ENCODE assay signal across 23 cellular contexts in genomic region chr4:147674073-147674472, GRCh38.
"Had no signal": no experiment of that assay in that cellular context is flagged by ENCODE, and none has a peak within 500 bp of the region (broad histone marks: within the 10 kb centered on the region; RNA-seq: fewer than 3 reads in every experiment).

No MANE protein-coding gene starts in this region.

- DNase-seq: dorsolateral prefrontal cortex; effector CD4-positive, alpha-beta T cell; foreskin keratinocyte; heart left ventricle; left cardiac atrium; left lung; mesenchymal stem cell; mucosa of descending colon; naive B cell; right cardiac atrium; sigmoid colon; stimulated activated CD4-positive, alpha-beta T cell treated with anti-CD3 and anti-CD28 coated beads, Interleukin-2, amount 100 ng/mL, for 24 hours; stimulated activated CD4-positive, alpha-beta T cell treated with anti-CD3 and anti-CD28 coated beads, Interleukin-4, amount 100 ng/mL, for 24 hours; stimulated activated naive B cell treated with anti-CD40 and anti-IgM and Interleukin-4, amounts not matched to agents 10 μg/mL and 1 μg/mL and 100 μg/mL, for 72 hours; upper lobe of left lung; uterus had no signal

- H3K27me3 ChIP-seq: dorsolateral prefrontal cortex, foreskin keratinocyte, gastroesophageal sphincter, heart left ventricle, hepatocyte, left lung, sigmoid colon, tibial nerve, upper lobe of left lung, uterus had no signal

- H3K27ac ChIP-seq: dorsolateral prefrontal cortex, foreskin keratinocyte, gastroesophageal sphincter, heart left ventricle, hepatocyte, left lung, prostate gland, sigmoid colon, thoracic aorta, tibial nerve, upper lobe of left lung, uterus had no signal

- FAIRE-seq: colon, islet of Langerhans had no signal

- H3K9me3 ChIP-seq: gastroesophageal sphincter, heart left ventricle, left lung, mucosa of descending colon, prostate gland, sigmoid colon, thoracic aorta, tibial nerve, upper lobe of left lung, uterus had no signal

- H3K4me3 ChIP-seq: dorsolateral prefrontal cortex, gastroesophageal sphincter, heart left ventricle, hepatocyte, left lung, mucosa of descending colon, prostate gland, sigmoid colon, thoracic aorta, tibial nerve, upper lobe of left lung, uterus had no signal

- H3K36me3 ChIP-seq: prostate gland, thoracic aorta, uterus had no signal

- H3K4me1 ChIP-seq: gastroesophageal sphincter, left lung, prostate gland, tibial nerve, upper lobe of left lung, uterus had no signal
